Comparison of ENCODE assay signal across 28 cellular contexts in genomic region chr7:110898516-110898915, GRCh38.
"Had no signal": no experiment of that assay in that cellular context is flagged by ENCODE, and none has a peak within 500 bp of the region (broad histone marks: within the 10 kb centered on the region; RNA-seq: fewer than 3 reads in every experiment).

No MANE protein-coding gene starts in this region.

- H3K27me3 Mint-ChIP-seq: activated CD4-positive, alpha-beta memory T cell treated with anti-CD3 and anti-CD28 coated beads for 36 hours; activated CD4-positive, alpha-beta T cell treated with anti-CD3 and anti-CD28 coated beads for 36 hours; activated naive CD4-positive, alpha-beta T cell treated with anti-CD3 and anti-CD28 coated beads, Interleukin-2, amount 10 ng/mL, durations not matched to agents 7 days and 5 days; activated naive CD8-positive, alpha-beta T cell treated with anti-CD3 and anti-CD28 coated beads, Interleukin-2, amount 10 ng/mL, durations not matched to agents 7 days and 5 days; activated T-cell treated with anti-CD3 and anti-CD28 coated beads, Interleukin-2, amount 50 U/mL, for 24 hours had no signal

- H3K27me3 ChIP-seq: ascending aorta, breast epithelium, cardiac muscle cell, colonic mucosa, esophagus squamous epithelium, gastrocnemius medialis, heart left ventricle had no signal

- FAIRE-seq: endothelial cell of umbilical vein had no signal

- H3K4me3 Mint-ChIP-seq: activated CD4-positive, alpha-beta memory T cell treated with anti-CD3 and anti-CD28 coated beads for 36 hours; activated CD4-positive, alpha-beta T cell treated with anti-CD3 and anti-CD28 coated beads for 36 hours; activated naive CD4-positive, alpha-beta T cell treated with anti-CD3 and anti-CD28 coated beads, Interleukin-2, amount 10 ng/mL, durations not matched to agents 7 days and 5 days; activated naive CD8-positive, alpha-beta T cell treated with anti-CD3 and anti-CD28 coated beads, Interleukin-2, amount 10 ng/mL, durations not matched to agents 7 days and 5 days; activated T-cell treated with anti-CD3 and anti-CD28 coated beads, Interleukin-2, amount 50 U/mL, for 24 hours; activated T-cell treated with anti-CD3 and anti-CD28 coated beads, Interleukin-2, amount 50 U/mL, for 72 hours; brain had no signal

- ATAC-seq: activated CD4-positive, alpha-beta T cell treated with anti-CD3 and anti-CD28 coated beads for 36 hours; activated naive CD4-positive, alpha-beta T cell treated with anti-CD3 and anti-CD28 coated beads, Interleukin-2, amount 50 U/mL, for 72 hours; activated T-cell treated with anti-CD3 and anti-CD28 coated beads, Interleukin-2, amount 50 U/mL, for 72 hours; gastrocnemius medialis; heart left ventricle had no signal

- H3K36me3 ChIP-seq: ascending aorta, breast epithelium, cardiac muscle cell, colonic mucosa, esophagus squamous epithelium, gastrocnemius medialis, heart left ventricle had no signal

- H3K27ac ChIP-seq: ascending aorta, breast epithelium, cardiac muscle cell, colonic mucosa, epithelial cell of prostate, esophagus squamous epithelium, gastrocnemius medialis, heart left ventricle had no signal

- H3K4me3 ChIP-seq: ascending aorta, breast epithelium, cardiac muscle cell, colonic mucosa, esophagus squamous epithelium, gastrocnemius medialis, heart left ventricle had no signal

- H3K4me1 Mint-ChIP-seq: activated naive CD4-positive, alpha-beta T cell treated with anti-CD3 and anti-CD28 coated beads, Interleukin-2, amount 10 ng/mL, durations not matched to agents 7 days and 5 days; brain had no signal

- DNase-seq: activated CD4-positive, alpha-beta memory T cell treated with anti-CD3 and anti-CD28 coated beads for 36 hours; activated CD4-positive, alpha-beta T cell treated with anti-CD3 and anti-CD28 coated beads for 36 hours; activated CD4-positive, CD25-positive, alpha-beta regulatory T cell; activated CD4-positive, CD25-positive, alpha-beta regulatory T cell treated with anti-CD3 and anti-CD28 coated beads, Interleukin-2, amount 50 U/mL, for 72 hours; activated CD8-positive, alpha-beta memory T cell treated with anti-CD3 and anti-CD28 coated beads, Interleukin-2, amount 50 U/mL, for 48 hours; activated gamma-delta T cell; activated naive CD4-positive, alpha-beta T cell; activated naive CD4-positive, alpha-beta T cell treated with anti-CD3 and anti-CD28 coated beads, Interleukin-2, amount 10 ng/mL, durations not matched to agents 7 days and 5 days; activated naive CD8-positive, alpha-beta T cell treated with anti-CD3 and anti-CD28 coated beads, Interleukin-2, amount 10 ng/mL, durations not matched to agents 7 days and 5 days; activated T-cell treated with anti-CD3 and anti-CD28 coated beads for 4 hours; activated T-cell treated with anti-CD3 and anti-CD28 coated beads, Interleukin-2, amount 50 U/mL, for 24 hours; activated T-cell treated with anti-CD3 and anti-CD28 coated beads, Interleukin-2, amount 50 U/mL, for 72 hours; central memory CD4-positive, alpha-beta T cell; cerebellar nuclear complex; colonic mucosa; effector CD8-positive, alpha-beta T cell; esophagus squamous epithelium; gastrocnemius medialis; glutamatergic neuron; heart left ventricle; T-helper 2 cell had no signal

- H3K27ac Mint-ChIP-seq: activated CD4-positive, alpha-beta memory T cell treated with anti-CD3 and anti-CD28 coated beads for 36 hours; activated CD4-positive, alpha-beta T cell treated with anti-CD3 and anti-CD28 coated beads for 36 hours; activated naive CD4-positive, alpha-beta T cell treated with anti-CD3 and anti-CD28 coated beads, Interleukin-2, amount 10 ng/mL, durations not matched to agents 7 days and 5 days; activated naive CD4-positive, alpha-beta T cell treated with anti-CD3 and anti-CD28 coated beads, Interleukin-2, amount 50 U/mL, for 72 hours; activated naive CD8-positive, alpha-beta T cell treated with anti-CD3 and anti-CD28 coated beads, Interleukin-2, amount 10 ng/mL, durations not matched to agents 7 days and 5 days; activated T-cell treated with anti-CD3 and anti-CD28 coated beads, Interleukin-2, amount 50 U/mL, for 24 hours; activated T-cell treated with anti-CD3 and anti-CD28 coated beads, Interleukin-2, amount 50 U/mL, for 72 hours; brain had no signal

- H3K36me3 Mint-ChIP-seq: activated CD4-positive, alpha-beta memory T cell treated with anti-CD3 and anti-CD28 coated beads for 36 hours; brain had no signal

- H3K4me1 ChIP-seq: ascending aorta, breast epithelium, colonic mucosa, esophagus squamous epithelium, gastrocnemius medialis, heart left ventricle had no signal

- H3K9me3 ChIP-seq: ascending aorta, breast epithelium, colonic mucosa, gastrocnemius medialis had no signal
